Comparison of ENCODE assay signal across 8 cellular contexts in the genomic region with DNA sequence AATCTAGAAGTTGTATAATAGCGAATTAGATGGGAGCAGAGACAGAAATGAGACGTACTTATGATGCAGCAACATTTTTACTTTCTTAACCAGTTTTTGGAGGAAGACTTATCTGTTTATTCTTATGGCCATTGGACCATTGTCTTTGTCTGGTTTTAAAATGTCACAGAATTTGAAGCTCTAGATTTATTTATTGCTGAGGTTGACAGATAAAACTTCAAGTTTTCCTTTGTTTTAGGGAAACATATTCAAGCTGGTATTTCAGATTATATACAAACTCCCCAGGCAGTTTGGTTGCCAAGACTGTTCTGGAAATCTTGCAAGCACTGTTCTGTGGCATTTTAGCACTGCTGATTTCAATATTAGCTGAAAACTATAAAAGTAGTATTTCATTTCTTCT.
"Had no signal": no experiment of that assay in that cellular context is flagged by ENCODE, and none has a peak within 500 bp of the region (broad histone marks: within the 10 kb centered on the region; RNA-seq: fewer than 3 reads in every experiment).

No MANE protein-coding gene starts in this region.

- H3K27me3 Mint-ChIP-seq: IgD-negative memory B cell had no signal

- H3K4me2 ChIP-seq: KMS-11 had no signal

- H3K27ac ChIP-seq: HL-60, KMS-11 had no signal

- H3K4me1 Mint-ChIP-seq: IgD-negative memory B cell had no signal

- DNase-seq: IMR-90, KBM-7, KG1 had no signal

- H3K4me3 Mint-ChIP-seq: IgD-negative memory B cell had no signal

- H3K36me3 Mint-ChIP-seq: IgD-negative memory B cell had no signal

- FAIRE-seq: HTR-8/SVneo, K562 had no signal

- H3K9ac ChIP-seq: KMS-11 had no signal

- ATAC-seq: K562 had no signal

- H3K4me3 ChIP-seq: K562 had no signal

- H3K27ac Mint-ChIP-seq: IgD-negative memory B cell had no signal
